Comparison of ENCODE assay signal across 17 cellular contexts in genomic region chr12:58310368-58310767, GRCh38.
DNase-seq lines count a peak whose midpoint lies in the region; ATAC-seq, FAIRE-seq and TF ChIP-seq lines count a peak whose summit lies in the region.
"Had no signal": no experiment of that assay in that cellular context is flagged by ENCODE, and none has a peak within 500 bp of the region (broad histone marks: within the 10 kb centered on the region; RNA-seq: fewer than 3 reads in every experiment).

No MANE protein-coding gene starts in this region.

- no peak overlapping the region for H3K9ac ChIP-seq in BLaER1 treated with 17β-estradiol and CSF1 and Interleukin-3, amounts not matched to agents 10 nM and 100 nM
- H3K9ac ChIP-seq in PC-3 (ENCODE audit: low read length) (peak overlapping the region; percentile 55), endothelial cell of umbilical vein (replicated peaks; ENCODE audit: extremely low read depth, insufficient read depth, low read length) (peak overlapping the region; percentile 63)

- no peaks in the 10 kb centered on the region for H3K36me3 ChIP-seq in BLaER1 treated with 17β-estradiol and CSF1 and Interleukin-3, amounts not matched to agents 10 nM and 100 nM
- H3K36me3 ChIP-seq in PC-3 (ENCODE audit: low read depth, low read length) (no peaks in the 10 kb centered on the region), endothelial cell of umbilical vein (ENCODE audit: control insufficient read depth in 2 of 2, extremely low read depth in 1 of 2, insufficient read depth in 2 of 2, low read length in 2 of 2) (no peaks in the 10 kb centered on the region), WERI-Rb-1 (no peaks in the 10 kb centered on the region)
- H3K36me3 ChIP-seq: MG63 had no signal

- H3K79me2 ChIP-seq in PC-3 (ENCODE audit: low read length) (no peaks in the 10 kb centered on the region), endothelial cell of umbilical vein (ENCODE audit: control insufficient read depth, insufficient read depth, low read length) (no peaks in the 10 kb centered on the region)

- FAIRE-seq in endothelial cell of umbilical vein (lab: Jason Lieb, UNC): no peak

- POLR2A ChIA-PET in PC-3 (lab: Charles Lee; ENCODE audit: unreplicated experiment): interaction anchor here (0.6 to 0.7 kb wide), 2 partner anchors 29 to 456 kb away, joined by 5 read pairs; no protein-coding TSS in a partner anchor
- POLR2A ChIA-PET in endothelial cell of umbilical vein (lab: Charles Lee): interaction anchor here (0.6 kb wide), 1 partner anchor 46 kb away, joined by 3 read pairs; no protein-coding TSS in a partner anchor

- CTCF ChIA-PET in PC-3 (lab: Charles Lee): interaction anchor here (0.6 kb wide), 1 partner anchor 54 kb away, joined by 3 read pairs; no protein-coding TSS in a partner anchor
- CTCF ChIA-PET in endothelial cell of umbilical vein (lab: Charles Lee): interaction anchor here (0.8 to 1.4 kb wide), 4 partner anchors 15 to 840 kb away, joined by 3 to 5 read pairs (median 4); no protein-coding TSS in a partner anchor

- intact Hi-C loops in PC-3 (cut with micrococcal nuclease) (no loop called here), endothelial cell of umbilical vein (cut with micrococcal nuclease) (loop anchor here (1.0 kb wide), 3 partner anchors 32 to 115 kb away; no protein-coding TSS in a partner anchor)

- no peaks in the 10 kb centered on the region for H3K9me2 ChIP-seq in PC-3 (replicated peaks; ENCODE audit: low read length)

- no peak overlapping the region for H3K4me3 ChIP-seq in BLaER1 treated with 17β-estradiol and CSF1 and Interleukin-3, amounts not matched to agents 10 nM and 100 nM
- no peak overlapping the region for H3K4me3 ChIP-seq in PC-3 (ENCODE audit: low read length)
- no peak overlapping the region for H3K4me3 ChIP-seq in endothelial cell of umbilical vein (replicated peaks in 1 of 3; ENCODE audit: insufficient read depth in 1 of 3, low read depth in 1 of 3, low read length in 3 of 3)
- H3K4me3 ChIP-seq in WERI-Rb-1 (ENCODE audit: low read depth, low read length): no peak overlapping the region
- H3K4me3 ChIP-seq: body of pancreas, MG63 had no signal

- H3F3A ChIP-seq in PC-3 (ENCODE audit: low read length, unreplicated experiment): peaks cover 14% of the 10 kb centered on the region

- ATAC-seq in PC-3 (peak; percentile 53), HG03439 (IDR thresholded peaks at IDR 0.05; ENCODE audit: unreplicated experiment) (no peak)
- ATAC-seq: left colon; stimulated activated effector memory CD8-positive, alpha-beta T cell treated with anti-CD3 and anti-CD28 coated beads, Interleukin-12 subunit alpha, Interleukin-12 subunit beta, amount 100 ng/mL, for 72 hours; WTC11 had no signal

- no peak; the same call in 1 of the 2 replicates for TF ChIP-seq CTCF in PC-3 (conservative IDR thresholded peaks at IDR 0.05; ENCODE audit: low read depth, low read length)
- TF ChIP-seq CTCF in endothelial cell of umbilical vein (IDR thresholded peaks at IDR 0.05; ENCODE audit: extremely low read depth in 1 of 2, insufficient read depth in 1 of 2, low read depth in 1 of 2, low read length in 2 of 2): no peak
- no peak for TF ChIP-seq CTCF in WERI-Rb-1 (IDR thresholded peaks at IDR 0.05; ENCODE audit: low read depth, low read length)

- H3K9me1 ChIP-seq in endothelial cell of umbilical vein (replicated peaks; ENCODE audit: control insufficient read depth, extremely low read depth, insufficient read depth, low read length): no peaks in the 10 kb centered on the region

- dilution Hi-C loops in endothelial cell of umbilical vein (cut with MboI; ENCODE audit: extremely low pct_ligation_motif_present, low sequenced_read_pairs): no loop called here

- H2AFZ ChIP-seq in PC-3 (ENCODE audit: low read length): no peak overlapping the region
- H2AFZ ChIP-seq in endothelial cell of umbilical vein (ENCODE audit: low read depth, low read length): no peak overlapping the region

- H3K27me3 ChIP-seq in BLaER1 treated with 17β-estradiol and CSF1 and Interleukin-3, amounts not matched to agents 10 nM and 100 nM: no peaks in the 10 kb centered on the region
- H3K27me3 ChIP-seq in PC-3 (ENCODE audit: low read length) (no peaks in the 10 kb centered on the region), endothelial cell of umbilical vein (ENCODE audit: control insufficient read depth in 2 of 2, insufficient read depth in 2 of 2, low read length in 2 of 2) (no peaks in the 10 kb centered on the region), WERI-Rb-1 (ENCODE audit: insufficient read depth, low read depth, severe bottlenecking) (no peaks in the 10 kb centered on the region)
- H3K27me3 ChIP-seq: body of pancreas, MG63 had no signal

- no peaks in the 10 kb centered on the region for H4K20me1 ChIP-seq in BLaER1 treated with 17β-estradiol and CSF1 and Interleukin-3, amounts not matched to agents 10 nM and 100 nM
- H4K20me1 ChIP-seq in PC-3 (ENCODE audit: low read length) (no peaks in the 10 kb centered on the region), endothelial cell of umbilical vein (replicated peaks; ENCODE audit: control insufficient read depth, extremely low read depth, insufficient read depth, low read length) (no peaks in the 10 kb centered on the region)

- peak overlapping the region in 10 of 11 experiments; percentile 2 to 59 (median 30); a peak in 12 of 22 replicates for H3K4me2 ChIP-seq in BLaER1 treated with 17β-estradiol and CSF1 and Interleukin-3, amounts not matched to agents 10 nM and 100 nM
- H3K4me2 ChIP-seq in PC-3 (ENCODE audit: low read length) (peak overlapping the region; percentile 64), endothelial cell of umbilical vein (ENCODE audit: insufficient read depth, low read length) (peak overlapping the region; percentile 88)

- H3K4me1 ChIP-seq in BLaER1 treated with 17β-estradiol and CSF1 and Interleukin-3, amounts not matched to agents 10 nM and 100 nM: peaks cover 11 to 36% (median 18%) of the 10 kb centered on the region in 10 experiments; a peak in 19 of 20 replicates
- peaks cover 38% of the 10 kb centered on the region for H3K4me1 ChIP-seq in PC-3 (ENCODE audit: insufficient read depth, low read length)
- peaks cover 50% of the 10 kb centered on the region for H3K4me1 ChIP-seq in endothelial cell of umbilical vein (ENCODE audit: control insufficient read depth, extremely low read depth, insufficient read depth, low read length)

- peaks cover 10 to 31% (median 19%) of the 10 kb centered on the region in 11 experiments; a peak in 21 of 22 replicates for H3K9me3 ChIP-seq in BLaER1 treated with 17β-estradiol and CSF1 and Interleukin-3, amounts not matched to agents 10 nM and 100 nM (replicated peaks in 1 of 11)
- H3K9me3 ChIP-seq in PC-3 (ENCODE audit: low read length): no peaks in the 10 kb centered on the region
- no peaks in the 10 kb centered on the region for H3K9me3 ChIP-seq in endothelial cell of umbilical vein (replicated peaks; ENCODE audit: control insufficient read depth, insufficient read depth, low read length)
- H3K9me3 ChIP-seq in WERI-Rb-1 (ENCODE audit: severe bottlenecking): peaks cover 6% of the 10 kb centered on the region
- H3K9me3 ChIP-seq: body of pancreas had no signal

- BruUV-seq in PC-3 (replicated peaks; lab: Mats Ljungman, UMichigan) (no TSS peak), endothelial cell of umbilical vein (replicated peaks; lab: Mats Ljungman, UMichigan) (no TSS peak)

- H3K27ac ChIP-seq in BLaER1 treated with 17β-estradiol and CSF1 and Interleukin-3, amounts not matched to agents 10 nM and 100 nM: peak overlapping the region in 2 of 11 experiments; percentile 2 to 26; a peak in 1 of 22 replicates
- peak overlapping the region; percentile 94 for H3K27ac ChIP-seq in PC-3 (ENCODE audit: low read length)
- peak overlapping the region; percentile 95 for H3K27ac ChIP-seq in endothelial cell of umbilical vein (ENCODE audit: insufficient read depth, low read depth, low read length)
- no peak overlapping the region for H3K27ac ChIP-seq in WERI-Rb-1
- H3K27ac ChIP-seq: body of pancreas had no signal

- peak; percentile 72 for DNase-seq in PC-3
- DNase-seq in endothelial cell of umbilical vein (ENCODE audit: low read depth, low spot score): no peak
- DNase-seq in non-pigmented ciliary epithelial cell (ENCODE audit: low read depth): peak; percentile 74
- no peak for DNase-seq in retina
- no peak for DNase-seq in WERI-Rb-1
- no peak for DNase-seq in iPS-NIHi7 (ENCODE audit: extremely low spot score)
- DNase-seq: activated T-cell treated with anti-CD3 and anti-CD28 coated beads, Interleukin-2, amount 50 U/mL, for 1 hour; CD4-positive, CD25-positive, alpha-beta regulatory T cell; left colon; nephron progenitor cell; Right ventricle myocardium superior had no signal

- no peak for TF ChIP-seq POLR2A in endothelial cell of umbilical vein (IDR thresholded peaks at IDR 0.05; ENCODE audit: low read depth, low read length)

TF ChIP-seq in endothelial cell of umbilical vein, 7 proteins besides CTCF, POLR2A, EP300 and RAD21:
- TF ChIP-seq JUN (IDR thresholded peaks at IDR 0.05; ENCODE audit: borderline replicate concordance, insufficient read depth, insufficient read length, low read depth) (peak; percentile 55), MAX (IDR thresholded peaks at IDR 0.05; ENCODE audit: insufficient read depth, insufficient read length) (no peak), FOS (IDR thresholded peaks at IDR 0.05; ENCODE audit: borderline replicate concordance, insufficient read depth, low read length) (no peak), EZH2 (IDR thresholded peaks at IDR 0.05; ENCODE audit: borderline replicate concordance, low read depth, low read length, severe bottlenecking) (no peak), POLR2AphosphoS5 (IDR thresholded peaks at IDR 0.05; ENCODE audit: insufficient read depth, low read depth, low read length) (no peak), MYC (IDR thresholded peaks at IDR 0.05; ENCODE audit: low read depth, low read length) (no peak), GATA2 (IDR thresholded peaks at IDR 0.05; ENCODE audit: insufficient read depth, insufficient read length, low read depth, low read length) (no peak)

Comparison
In these comparisons a context has a peak if more than half of its experiments do, and no peak if none do; other contexts are left out.
1. H3K4me2 ChIP-seq: peak in every context shown above with its lines; median percentile 88 in endothelial cell of umbilical vein; 64 in PC-3; 30 in BLaER1 treated with 17β-estradiol and CSF1 and Interleukin-3, amounts not matched to agents 10 nM and 100 nM.
2. H3K9ac ChIP-seq: peak in PC-3 (single experiment) and endothelial cell of umbilical vein (single experiment); none in BLaER1 treated with 17β-estradiol and CSF1 and Interleukin-3, amounts not matched to agents 10 nM and 100 nM (0 of 11).
3. DNase-seq: peak in PC-3 (single experiment) and non-pigmented ciliary epithelial cell (single experiment); none in endothelial cell of umbilical vein (single experiment), retina (single experiment), WERI-Rb-1 (single experiment) and iPS-NIHi7 (single experiment).